Comparison of ENCODE assay signal across 1 cellular context in the genomic region with DNA sequence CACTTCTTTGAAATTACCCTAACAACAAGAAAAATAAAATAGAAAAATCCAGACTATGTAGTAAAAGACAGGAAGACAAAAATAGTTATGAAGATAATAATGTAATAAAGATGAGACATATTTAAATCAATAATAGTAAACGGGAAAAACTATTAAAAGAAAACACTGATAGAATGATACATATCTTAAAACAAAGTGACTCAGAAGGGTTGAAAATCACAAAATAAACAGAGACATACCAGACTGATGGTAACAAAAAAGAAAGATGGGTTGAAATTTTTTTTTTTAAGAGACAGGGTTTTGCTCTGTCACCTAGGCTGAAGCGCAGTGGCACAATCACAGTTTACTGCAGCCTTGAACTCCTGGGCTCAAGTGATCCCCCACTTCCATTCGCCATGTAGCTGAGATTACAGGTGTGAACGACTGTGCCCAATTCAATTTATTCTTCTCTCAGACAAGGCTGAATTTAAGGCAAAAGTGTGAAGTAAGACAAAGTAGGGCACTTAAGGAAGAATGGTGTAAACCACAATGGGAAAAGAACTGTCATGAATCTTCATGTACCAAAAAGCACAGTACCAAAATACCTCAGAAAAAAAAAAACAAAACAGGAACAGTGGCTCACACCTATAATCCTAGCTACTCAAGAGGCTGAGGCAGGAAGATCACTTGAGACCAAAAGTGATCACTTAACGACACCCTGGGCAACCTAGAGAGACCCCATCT.
TF ChIP-seq lines count a peak whose summit lies in the region.

No MANE protein-coding gene starts in this region.

TF ChIP-seq in SK-N-SH treated with all-trans-retinoic acid at 6 μM for 48 hours, 23 proteins besides CTCF, POLR2A, EP300 and RAD21 (continued from another document):
- TF ChIP-seq, protein P1, sequence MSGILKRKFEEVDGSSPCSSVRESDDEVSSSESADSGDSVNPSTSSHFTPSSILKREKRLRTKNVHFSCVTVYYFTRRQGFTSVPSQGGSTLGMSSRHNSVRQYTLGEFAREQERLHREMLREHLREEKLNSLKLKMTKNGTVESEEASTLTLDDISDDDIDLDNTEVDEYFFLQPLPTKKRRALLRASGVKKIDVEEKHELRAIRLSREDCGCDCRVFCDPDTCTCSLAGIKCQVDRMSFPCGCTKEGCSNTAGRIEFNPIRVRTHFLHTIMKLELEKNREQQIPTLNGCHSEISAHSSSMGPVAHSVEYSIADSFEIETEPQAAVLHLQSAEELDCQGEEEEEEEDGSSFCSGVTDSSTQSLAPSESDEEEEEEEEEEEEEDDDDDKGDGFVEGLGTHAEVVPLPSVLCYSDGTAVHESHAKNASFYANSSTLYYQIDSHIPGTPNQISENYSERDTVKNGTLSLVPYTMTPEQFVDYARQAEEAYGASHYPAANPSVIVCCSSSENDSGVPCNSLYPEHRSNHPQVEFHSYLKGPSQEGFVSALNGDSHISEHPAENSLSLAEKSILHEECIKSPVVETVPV (CRISPR knock-in tag; IDR thresholded peaks at IDR 0.05), result no peak
- TF ChIP-seq ZNF8 (CRISPR knock-in tag; IDR thresholded peaks at IDR 0.05), result no peak
